Comparison of ENCODE assay signal across 9 cellular contexts in genomic region chr14:29846339-29847129, GRCh38.
DNase-seq lines count a peak whose midpoint lies in the region; ATAC-seq and TF ChIP-seq lines count a peak whose summit lies in the region.
"Had no signal": no experiment of that assay in that cellular context is flagged by ENCODE, and none has a peak within 500 bp of the region (broad histone marks: within the 10 kb centered on the region; RNA-seq: fewer than 3 reads in every experiment).

No MANE protein-coding gene starts in this region.

- DNase-seq in epithelial cell of prostate (ENCODE audit: low read depth, low spot score) = peak; percentile 18
- no peak for DNase-seq in 8988T
- DNase-seq in type B pancreatic cell (ENCODE audit: extremely low spot score, unreplicated experiment) = no peak
- no peak for DNase-seq in HUDEP-2 (lab: John Stamatoyannopoulos, UW; ENCODE audit: unreplicated experiment in 76 of 76)
- DNase-seq: cortex of kidney had no signal

- H3K4me3 Mint-ChIP-seq in type B pancreatic cell = no peak overlapping the region

- H3K36me3 Mint-ChIP-seq in type B pancreatic cell = no peaks in the 10 kb centered on the region

- H3K27ac ChIP-seq in epithelial cell of prostate = no peak overlapping the region

- H3K27me3 Mint-ChIP-seq in type B pancreatic cell = no peaks in the 10 kb centered on the region

- peak; percentile 78 for ATAC-seq in GM18502 (IDR thresholded peaks at IDR 0.05; ENCODE audit: poor library complexity, unreplicated experiment)
- ATAC-seq in GM21576 (IDR thresholded peaks at IDR 0.05; ENCODE audit: unreplicated experiment) = peak; percentile 72
- ATAC-seq in HG03565 (IDR thresholded peaks at IDR 0.05; ENCODE audit: unreplicated experiment) = peak; percentile 60
- no peak for ATAC-seq in HG03521 (IDR thresholded peaks at IDR 0.05; ENCODE audit: unreplicated experiment)

- H3K27ac Mint-ChIP-seq in type B pancreatic cell = no peak overlapping the region

- peaks cover 7% of the 10 kb centered on the region for H3K9me3 Mint-ChIP-seq in type B pancreatic cell

- H3K4me1 Mint-ChIP-seq in type B pancreatic cell (ENCODE audit: unreplicated experiment) = no peaks in the 10 kb centered on the region

- no peak for TF ChIP-seq CTCF in type B pancreatic cell (conservative IDR thresholded peaks at IDR 0.05)
